In genomic region chr14:102481791-102482238, GRCh38 we compare ENCODE assay signal across 16 cellular contexts. TPM values are rescaled to one million over a fixed set of nuclear protein-coding genes. Genes with fewer than 3 reads are reported as not detected.
A peak's percentile ranks its signal among the peaks of the same experiment; 100 is the strongest.
DNase-seq lines count a peak whose midpoint lies in the region; ATAC-seq, FAIRE-seq and TF ChIP-seq lines count a peak whose summit lies in the region.
"Had no signal": no experiment of that assay in that cellular context is flagged by ENCODE, and none has a peak within 500 bp of the region (broad histone marks: within the 10 kb centered on the region; RNA-seq: fewer than 3 reads in every experiment).

No MANE protein-coding gene starts in this region.

- no peak for TF ChIP-seq POLR2A in A549 (IDR thresholded peaks at IDR 0.05; ENCODE audit: low read length)

- no peaks in the 10 kb centered on the region for H3K9me3 ChIP-seq in A549
- H3K9me3 ChIP-seq: tibial artery had no signal

- 0 out of 6 replicates have a peak overlapping the region, but pooled peaks of 1 of the 2 experiments have one; percentile 30 for H3K27ac ChIP-seq in A549
- H3K27ac ChIP-seq: tibial artery had no signal

- peak; percentile 70 to 76; a peak in 4 of 6 replicates for ATAC-seq in A549
- peak; percentile 75 for ATAC-seq in left colon
- no peak for ATAC-seq in GM18517 (IDR thresholded peaks at IDR 0.05; ENCODE audit: unreplicated experiment)

- in situ Hi-C loops in T47D (cut with HindIII; ENCODE audit: low pct_unique_long_range_greater_than_20kb, low sequenced_read_pairs): no loop called here

- peaks cover 10% of the 10 kb centered on the region for H3K4me1 ChIP-seq in A549

- peak overlapping the region; percentile 10; the same call in 2 of the 3 replicates for H3K4me2 ChIP-seq in A549

- POLR2A ChIA-PET in A549 (lab: Yijun Ruan, JAX): interaction anchor here (0.6 kb wide), 1 partner anchor 747 kb away, joined by 3 read pairs; no protein-coding TSS in a partner anchor

- no peak overlapping the region for H3K4me3 ChIP-seq in A549
- H3K4me3 ChIP-seq: tibial artery had no signal

- FAIRE-seq in A549 (lab: Jason Lieb, UNC) (no peak), HTR-8/SVneo (lab: Jason Lieb, UNC) (no peak)
- FAIRE-seq: GM19239, TTC549 had no signal

- no peak for TF ChIP-seq CTCF in A549 (IDR thresholded peaks at IDR 0.05)

- TF ChIP-seq EP300 in A549 (IDR thresholded peaks at IDR 0.05): no peak

- 67% methylated on average over 8 of the region's 8 CpGs for WGBS in A549 (ENCODE audit: missing lambda C conversion rate)

- intact Hi-C loops in left colon (cut with DNase I, micrococcal nuclease): no loop called here

- DNase-seq in A549 (ENCODE audit: low read depth in 1 of 2, low spot score in 1 of 2): peak; percentile 35 to 44
- peak; percentile 30 for DNase-seq in HTR-8/SVneo (ENCODE audit: insufficient read length, low spot score)
- DNase-seq in T47D (ENCODE audit: low read depth in 1 of 2, low spot score in 1 of 2): peak; percentile 65 to 88
- DNase-seq in left colon: peak in 1 of 2 donors; percentile 58
- DNase-seq in NCI-H446 (lab: John Stamatoyannopoulos, UW): no peak
- DNase-seq in activated naive CD4-positive, alpha-beta T cell treated with anti-CD3 and anti-CD28 coated beads, Interleukin-2, amount 50 U/mL, for 16 hours: no peak
- no peak for DNase-seq in NCI-H2107 (lab: John Stamatoyannopoulos, UW)
- DNase-seq: activated CD8-positive, alpha-beta memory T cell treated with anti-CD3 and anti-CD28 coated beads for 24 hours; activated gamma-delta T cell treated with Interleukin-2 at 50 U/mL for 16 hours; hippocampal formation; NCI-H510A; RPMI8226; tibial artery had no signal

- CTCF ChIA-PET in A549 (lab: Yijun Ruan, JAX): interaction anchor here (0.8 to 1.9 kb wide), 4 partner anchors 10 to 703 kb away, joined by 3 to 8 read pairs (median 4); no protein-coding TSS in a partner anchor

- TF ChIP-seq RAD21 in A549 (conservative IDR thresholded peaks at IDR 0.05 in 1 of 2, IDR thresholded peaks at IDR 0.05 in 1 of 2): no peak

TF ChIP-seq in A549, 52 proteins besides CTCF, POLR2A, EP300 and RAD21:
- TF ChIP-seq HES2 (IDR thresholded peaks at IDR 0.05): no peak
- TF ChIP-seq RCOR1 (IDR thresholded peaks at IDR 0.05; ENCODE audit: low read depth, low read length): no peak
- no peak for TF ChIP-seq EHF (CRISPR knock-in tag; IDR thresholded peaks at IDR 0.05)
- no peak for TF ChIP-seq ESRRA (IDR thresholded peaks at IDR 0.05; ENCODE audit: borderline replicate concordance, low read length)
- TF ChIP-seq RNF2 (IDR thresholded peaks at IDR 0.05; ENCODE audit: borderline replicate concordance, low read depth): no peak
- 0 out of 2 replicates have a peak, but pooled peaks have one; percentile 21 for TF ChIP-seq GATA3 (IDR thresholded peaks at IDR 0.05; ENCODE audit: borderline replicate concordance)

RNA-seq across cellular contexts. Expression of gene ANKRD9, which starts 27.8 kb away (rescaled TPM):
- polyA plus RNA-seq in A549 (2011; rRNA removed): 6.3 and 7.5 TPM in 2 replicates
- 25.6 and 37.7 TPM in 2 replicates for polyA plus RNA-seq in A549 (2012; cell fraction: cytosol; rRNA removed)
- polyA plus RNA-seq in A549 (2012; cell fraction: nucleus; rRNA removed): 56.7 and 92.9 TPM in 2 replicates
- 8.7 to 12.4 TPM (median 11.8 TPM) in 3 replicates for polyA plus RNA-seq in A549 (2017; fragmentation: RNase III; extraction: RNeasy Plus Mini Kit Qiagen cat#74134 plus additional on column Dnase treatment)
- polyA minus RNA-seq in A549 (2011; rRNA and poly(A)+ RNA removed): 5.0 and 6.9 TPM in 2 replicates
- 100 to 1,000 TPM; 105 to 117 TPM for total RNA-seq in left colon

Comparison
In these comparisons a context has a peak if more than half of its experiments do, and no peak if none do; other contexts are left out.
1. DNase-seq: peak in A549 (2 of 2), HTR-8/SVneo (single experiment) and T47D (2 of 2); none in NCI-H446 (0 of 2), activated naive CD4-positive, alpha-beta T cell treated with anti-CD3 and anti-CD28 coated beads, Interleukin-2, amount 50 U/mL, for 16 hours (single experiment) and NCI-H2107 (single experiment).